Comparison of ENCODE assay signal across 19 cellular contexts in genomic region chr14:76574416-76574815, GRCh38.
DNase-seq lines count a peak whose midpoint lies in the region; ATAC-seq and TF ChIP-seq lines count a peak whose summit lies in the region.
"Had no signal": no experiment of that assay in that cellular context is flagged by ENCODE, and none has a peak within 500 bp of the region (broad histone marks: within the 10 kb centered on the region; RNA-seq: fewer than 3 reads in every experiment).

No MANE protein-coding gene starts in this region.

- H3K9me3 Mint-ChIP-seq in activated naive CD8-positive, alpha-beta T cell treated with anti-CD3 and anti-CD28 coated beads for 36 hours, result peaks cover 1% of the 10 kb centered on the region

- H3K27me3 ChIP-seq in BE2C, result peaks cover 22% of the 10 kb centered on the region

- no peak overlapping the region for H3K27ac Mint-ChIP-seq in activated naive CD8-positive, alpha-beta T cell treated with anti-CD3 and anti-CD28 coated beads for 36 hours
- H3K27ac Mint-ChIP-seq: CD4-positive, alpha-beta memory T cell; IgD-negative memory B cell had no signal

- ATAC-seq in GM18517 (IDR thresholded peaks at IDR 0.05; ENCODE audit: unreplicated experiment), result no peak
- ATAC-seq: HCT116, SK-N-SH treated with all-trans-retinoic acid at 6 μM for 48 hours had no signal

- TF ChIP-seq CTCF in BE2C (IDR thresholded peaks at IDR 0.05; ENCODE audit: low read depth, low read length), result no peak

- H3K4me3 Mint-ChIP-seq in activated naive CD8-positive, alpha-beta T cell treated with anti-CD3 and anti-CD28 coated beads for 36 hours, result no peak overlapping the region
- H3K4me3 Mint-ChIP-seq: CD4-positive, alpha-beta memory T cell; IgD-negative memory B cell had no signal

- H3K36me3 ChIP-seq in BE2C, result no peaks in the 10 kb centered on the region

- no peaks in the 10 kb centered on the region for H3K9me3 ChIP-seq in BE2C

- DNase-seq in DMS53 (lab: John Stamatoyannopoulos, UW) (peak; percentile 14), DMS53 treated with DMSO at 0.1 percent for 48 hours (lab: John Stamatoyannopoulos, UW; ENCODE audit: unreplicated experiment) (no peak), BE2C (no peak), NCI-H82 (lab: John Stamatoyannopoulos, UW) (peak; percentile 72), left kidney (ENCODE audit: low read depth, low spot score) (peak; percentile 60), GOT3 (lab: John Stamatoyannopoulos, UW) (no peak)
- no peak for DNase-seq in activated naive CD8-positive, alpha-beta T cell treated with anti-CD3 and anti-CD28 coated beads for 36 hours
- DNase-seq: Calu3; CD4-positive, alpha-beta memory T cell; DND-41; GM23248; Kasumi-1; NCI-H1436; NCI-H2081 treated with DMSO at 0.1 percent for 48 hours; SHP77 treated with DMSO at 0.1 percent for 48 hours had no signal

- H3K4me3 ChIP-seq in BE2C (ENCODE audit: low read depth, low read length), result peak overlapping the region; percentile 15
- H3K4me3 ChIP-seq: GM23248 had no signal

- H3K4me1 ChIP-seq in BE2C, result no peaks in the 10 kb centered on the region; the same call in 1 of the 2 replicates

- no peaks in the 10 kb centered on the region for H3K36me3 Mint-ChIP-seq in activated naive CD8-positive, alpha-beta T cell treated with anti-CD3 and anti-CD28 coated beads for 36 hours
- H3K36me3 Mint-ChIP-seq: CD4-positive, alpha-beta memory T cell; IgD-negative memory B cell had no signal

- H3K4me1 Mint-ChIP-seq in activated naive CD8-positive, alpha-beta T cell treated with anti-CD3 and anti-CD28 coated beads for 36 hours, result no peaks in the 10 kb centered on the region
- H3K4me1 Mint-ChIP-seq: CD4-positive, alpha-beta memory T cell; IgD-negative memory B cell had no signal

- H3K27me3 Mint-ChIP-seq in activated naive CD8-positive, alpha-beta T cell treated with anti-CD3 and anti-CD28 coated beads for 36 hours, result peaks cover 3% of the 10 kb centered on the region

Comparison
In these comparisons a context has a peak if more than half of its experiments do, and no peak if none do; other contexts are left out.
1. DNase-seq: peak in DMS53 (single experiment), NCI-H82 (single experiment) and left kidney (single experiment); none in DMS53 treated with DMSO at 0.1 percent for 48 hours (single experiment), BE2C (single experiment), activated naive CD8-positive, alpha-beta T cell treated with anti-CD3 and anti-CD28 coated beads for 36 hours (single experiment) and GOT3 (single experiment).